16 cellular contexts compared by ENCODE assay signal in the genomic region with DNA sequence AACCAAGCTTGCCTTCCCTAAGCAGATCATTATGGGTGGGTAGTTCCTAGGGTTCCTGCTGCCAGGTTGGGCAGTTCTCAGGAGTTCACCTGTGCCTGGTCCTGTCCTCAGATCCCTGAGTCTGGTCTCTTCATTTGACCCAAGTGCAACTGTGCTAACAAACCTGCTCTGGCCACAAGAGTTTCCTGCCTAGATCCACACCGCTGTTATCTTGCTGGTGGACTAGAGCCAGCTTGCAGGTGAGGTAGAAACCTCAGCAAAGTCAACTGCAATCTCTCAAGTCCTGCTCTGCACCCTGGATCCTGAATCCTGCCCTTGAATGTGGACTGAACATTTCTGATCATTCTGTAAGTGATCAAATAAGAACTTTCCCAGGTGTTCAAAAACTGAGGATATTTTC.
"Had no signal": no experiment of that assay in that cellular context is flagged by ENCODE, and none has a peak within 500 bp of the region (broad histone marks: within the 10 kb centered on the region; RNA-seq: fewer than 3 reads in every experiment).

No MANE protein-coding gene starts in this region.

- H3K4me3 ChIP-seq: colonic mucosa, heart right ventricle, sigmoid colon, spleen, thyroid gland had no signal

- ATAC-seq: activated T-helper 17 cell treated with anti-CD3 and anti-CD28 coated beads, Interleukin-2, amount 50 U/mL, for 72 hours; natural killer cell; stimulated activated naive B cell treated with anti-CD40 and anti-IgM and Interleukin-4, amounts not matched to agents 10 μg/mL and 1 μg/mL and 100 μg/mL, for 72 hours had no signal

- FAIRE-seq: TTC549 had no signal

- H3K36me3 ChIP-seq: colonic mucosa, heart right ventricle, sigmoid colon, spleen, thyroid gland had no signal

- H3K9me3 ChIP-seq: colonic mucosa, heart right ventricle, sigmoid colon, spleen, thyroid gland had no signal

- DNase-seq: activated B cell treated with CpG ODN at 0.5 μM for 24 hours; activated CD4-positive, alpha-beta memory T cell treated with anti-CD3 and anti-CD28 coated beads for 36 hours; activated CD4-positive, alpha-beta T cell treated with anti-CD3 and anti-CD28 coated beads for 4 hours; activated naive CD4-positive, alpha-beta T cell; activated naive CD8-positive, alpha-beta T cell treated with anti-CD3 and anti-CD28 coated beads for 36 hours; activated T-cell treated with anti-CD3 and anti-CD28 coated beads for 4 hours; colonic mucosa; heart right ventricle; immature natural killer cell; natural killer cell; sigmoid colon; spleen; stimulated activated naive B cell treated with anti-CD40 and anti-IgM and Interleukin-4, amounts not matched to agents 10 μg/mL and 1 μg/mL and 100 μg/mL, for 72 hours; thyroid gland had no signal

- H3K4me1 ChIP-seq: colonic mucosa, sigmoid colon, spleen, thyroid gland had no signal

- H3K27me3 ChIP-seq: colonic mucosa, sigmoid colon, thyroid gland had no signal

- H3K27ac ChIP-seq: colonic mucosa, heart right ventricle, sigmoid colon, spleen, thyroid gland had no signal
